Comparison of ENCODE assay signal across 17 cellular contexts in the genomic region with DNA sequence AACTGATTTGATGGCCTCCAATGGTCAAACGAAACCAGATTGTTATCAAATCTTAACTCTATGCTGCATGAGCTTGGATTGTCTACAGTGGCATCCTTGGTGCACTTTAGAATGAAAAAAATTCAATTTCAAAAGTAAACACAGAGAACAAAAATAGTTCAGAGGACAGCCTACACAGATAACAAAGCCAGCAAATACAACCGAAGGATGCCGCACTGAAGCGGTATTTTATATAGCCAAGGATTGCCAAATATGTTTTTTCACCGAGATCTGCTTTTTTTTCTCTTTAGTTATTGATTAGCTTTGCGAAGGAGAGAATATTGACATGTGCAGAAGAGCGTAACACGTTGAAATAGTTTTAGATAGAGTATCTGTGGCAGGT.
A peak's percentile ranks its signal among the peaks of the same experiment; 100 is the strongest.
DNase-seq lines count a peak whose midpoint lies in the region; FAIRE-seq and TF ChIP-seq lines count a peak whose summit lies in the region.
"Had no signal": no experiment of that assay in that cellular context is flagged by ENCODE, and none has a peak within 500 bp of the region (broad histone marks: within the 10 kb centered on the region; RNA-seq: fewer than 3 reads in every experiment).

No MANE protein-coding gene starts in this region.

- WGBS in mammary epithelial cell (ENCODE audit: low coverage, missing lambda C conversion rate), result 99% methylated on average over 7 of the region's 8 CpGs

- in situ Hi-C loops in mammary epithelial cell (cut with MboI; ENCODE audit: low sequenced_read_pairs in 2 of 2), result no loop called here

- H3K4me3 ChIP-seq in mammary epithelial cell (replicated peaks in 1 of 3; ENCODE audit: insufficient read depth in 1 of 3, low read depth in 2 of 3, low read length in 3 of 3), result no peak overlapping the region
- 0 out of 2 replicates have a peak overlapping the region, but pooled peaks have one; percentile 10 for H3K4me3 ChIP-seq in HUES6 (ENCODE audit: low read depth, low read length)
- H3K4me3 ChIP-seq in astrocyte (ENCODE audit: insufficient read depth, low read depth, low read length), result no peak overlapping the region
- H3K4me3 ChIP-seq in uterus, result no peak overlapping the region
- H3K4me3 ChIP-seq: GM23248 had no signal

- H3K27ac Mint-ChIP-seq in MCF 10A (ENCODE audit: low read depth, unreplicated experiment) (no peak overlapping the region), astrocyte (ENCODE audit: unreplicated experiment) (no peak overlapping the region)
- H3K27ac Mint-ChIP-seq: CD14-positive monocyte; CD8-positive, alpha-beta T cell had no signal

- H3K4me2 ChIP-seq in mammary epithelial cell (ENCODE audit: insufficient read depth, low read depth, low read length) (no peak overlapping the region), astrocyte (ENCODE audit: low read length) (peak overlapping the region; percentile 59)

- CTCF ChIA-PET in mammary epithelial cell (lab: Charles Lee; ENCODE audit: low non-redundant PET), result interaction anchor here (0.6 kb wide), 1 partner anchor 162 kb away, joined by 3 read pairs; no protein-coding TSS in a partner anchor
- CTCF ChIA-PET in MCF 10A (lab: Yijun Ruan, JAX), result interaction anchor here (0.9 to 8.2 kb wide), 4 partner anchors 10 to 297 kb away, joined by 3 to 77 read pairs (median 4); no protein-coding TSS in a partner anchor

- dilution Hi-C loops in mammary epithelial cell (cut with HindIII; ENCODE audit: low sequenced_read_pairs), result loop anchor here (25.0 kb wide), 1 partner anchor 287 kb away; the partner anchor contains the start of gene DES

- no peak for FAIRE-seq in astrocyte (lab: Jason Lieb, UNC)
- FAIRE-seq: D721Med, G401.6, GM12891 had no signal

- H3K27me3 Mint-ChIP-seq in MCF 10A (ENCODE audit: insufficient read depth, unreplicated experiment) (no peaks in the 10 kb centered on the region), astrocyte (ENCODE audit: low read depth, unreplicated experiment) (peaks cover 6% of the 10 kb centered on the region)

- DNase-seq in mammary epithelial cell, result no peak
- no peak for DNase-seq in MCF 10A (ENCODE audit: unreplicated experiment)
- no peak for DNase-seq in astrocyte (ENCODE audit: low read depth)
- no peak for DNase-seq in A172 (ENCODE audit: low spot score)
- no peak for DNase-seq in uterus
- no peak for DNase-seq in Kasumi-1 (lab: John Stamatoyannopoulos, UW)
- DNase-seq: 8988T; ACHN; CD8-positive, alpha-beta T cell; EL; GM23248; H7 had no signal

- no peak for TF ChIP-seq POLR2A in uterus (IDR thresholded peaks at IDR 0.05)

- no peak overlapping the region for H3K9ac ChIP-seq in mammary epithelial cell (ENCODE audit: insufficient read depth, low read length)
- H3K9ac ChIP-seq in HUES6 (ENCODE audit: low read length), result no peak overlapping the region
- H3K9ac ChIP-seq in astrocyte (ENCODE audit: low read length), result no peak overlapping the region
- H3K9ac ChIP-seq: GM23248 had no signal

- H3K27me3 ChIP-seq in mammary epithelial cell (ENCODE audit: insufficient read depth, low read length) (no peaks in the 10 kb centered on the region), HUES6 (ENCODE audit: control insufficient read depth, insufficient read depth, low read length) (no peaks in the 10 kb centered on the region), astrocyte (ENCODE audit: insufficient read depth, low read length) (no peaks in the 10 kb centered on the region), uterus (no peaks in the 10 kb centered on the region)

- H3K4me1 ChIP-seq in mammary epithelial cell (ENCODE audit: insufficient read depth, low read length), result peaks cover 38% of the 10 kb centered on the region
- H3K4me1 ChIP-seq in HUES6 (ENCODE audit: control insufficient read depth, insufficient read depth, low read length), result peaks cover 45% of the 10 kb centered on the region
- H3K4me1 ChIP-seq in astrocyte (ENCODE audit: insufficient read depth, low read length), result peaks cover 14% of the 10 kb centered on the region
- no peaks in the 10 kb centered on the region for H3K4me1 ChIP-seq in uterus

- H3K79me2 ChIP-seq in mammary epithelial cell (ENCODE audit: insufficient read depth, low read length) (no peaks in the 10 kb centered on the region), astrocyte (ENCODE audit: insufficient read depth, low read length) (no peaks in the 10 kb centered on the region)

- H3K4me1 Mint-ChIP-seq in MCF 10A (ENCODE audit: insufficient read depth, unreplicated experiment) (peaks cover 20% of the 10 kb centered on the region), astrocyte (ENCODE audit: low read depth, unreplicated experiment) (peaks cover 5% of the 10 kb centered on the region)
- H3K4me1 Mint-ChIP-seq: CD14-positive monocyte had no signal

- intact Hi-C loops in mammary epithelial cell (cut with micrococcal nuclease) (loop anchor here (10.0 kb wide), 1 partner anchor 265 kb away; the partner anchor contains the start of gene SPEG), MCF 10A (cut with micrococcal nuclease) (no loop called here), uterus (cut with DNase I; ENCODE audit: low total_unique reads) (no loop called here)

- peak overlapping the region; percentile 35 for H2AFZ ChIP-seq in mammary epithelial cell (ENCODE audit: low read depth, low read length)
- H2AFZ ChIP-seq in astrocyte (ENCODE audit: low read depth, low read length), result peak overlapping the region; percentile 0
- H2AFZ ChIP-seq: GM23248 had no signal

- H3K27ac ChIP-seq in mammary epithelial cell (ENCODE audit: insufficient read depth, low read depth, low read length) (no peak overlapping the region), HUES6 (ENCODE audit: low read depth, low read length) (0 out of 2 replicates have a peak overlapping the region, but pooled peaks have one; percentile 10), astrocyte (ENCODE audit: low read depth, low read length) (no peak overlapping the region), uterus (no peak overlapping the region)
- H3K27ac ChIP-seq: GM23248 had no signal

- BruUV-seq in mammary epithelial cell (replicated peaks; lab: Mats Ljungman, UMichigan), result no TSS peak
- no TSS peak for BruUV-seq in MCF 10A (replicated peaks; lab: Mats Ljungman, UMichigan)

- H4K20me1 ChIP-seq in mammary epithelial cell (ENCODE audit: insufficient read depth, low read length) (no peaks in the 10 kb centered on the region), astrocyte (ENCODE audit: insufficient read depth, low read length) (no peaks in the 10 kb centered on the region)

- H3K36me3 ChIP-seq in mammary epithelial cell (ENCODE audit: insufficient read depth, low read length) (no peaks in the 10 kb centered on the region), HUES6 (ENCODE audit: control insufficient read depth, insufficient read depth, low read length) (no peaks in the 10 kb centered on the region), astrocyte (ENCODE audit: insufficient read depth, low read length) (no peaks in the 10 kb centered on the region), uterus (no peaks in the 10 kb centered on the region)

- H3K9me3 ChIP-seq in mammary epithelial cell (replicated peaks; ENCODE audit: insufficient read depth, low read length) (no peaks in the 10 kb centered on the region), HUES6 (ENCODE audit: control insufficient read depth, insufficient read depth, low read depth, low read length) (peaks cover 3% of the 10 kb centered on the region; the same call in 1 of the 2 replicates), astrocyte (ENCODE audit: insufficient read depth, low read depth, low read length) (no peaks in the 10 kb centered on the region), uterus (no peaks in the 10 kb centered on the region)

- no peaks in the 10 kb centered on the region for H3K9me3 Mint-ChIP-seq in MCF 10A (ENCODE audit: unreplicated experiment)
- H3K9me3 Mint-ChIP-seq in astrocyte (ENCODE audit: unreplicated experiment), result no peaks in the 10 kb centered on the region
- H3K9me3 Mint-ChIP-seq: CD14-positive monocyte; CD8-positive, alpha-beta T cell had no signal

- H3K4me3 Mint-ChIP-seq in MCF 10A (ENCODE audit: unreplicated experiment), result no peak overlapping the region
- no peak overlapping the region for H3K4me3 Mint-ChIP-seq in astrocyte (ENCODE audit: unreplicated experiment)
- H3K4me3 Mint-ChIP-seq: CD14-positive monocyte; CD8-positive, alpha-beta T cell had no signal

- POLR2A ChIA-PET in MCF 10A (lab: Yijun Ruan, JAX), result interaction anchor here (0.6 to 2.0 kb wide), 4 partner anchors 9 to 335 kb away, joined by 3 to 15 read pairs (median 6); no protein-coding TSS in a partner anchor

- H3K36me3 Mint-ChIP-seq in MCF 10A (ENCODE audit: insufficient read depth, unreplicated experiment), result no peaks in the 10 kb centered on the region
- no peaks in the 10 kb centered on the region for H3K36me3 Mint-ChIP-seq in astrocyte (ENCODE audit: low read depth, unreplicated experiment)
- H3K36me3 Mint-ChIP-seq: CD14-positive monocyte; CD8-positive, alpha-beta T cell had no signal

- TF ChIP-seq CTCF in mammary epithelial cell (conservative IDR thresholded peaks at IDR 0.05 in 1 of 2, IDR thresholded peaks at IDR 0.05 in 1 of 2; ENCODE audit: extremely low read depth in 1 of 2, insufficient read depth in 1 of 2, low read depth in 1 of 2, low read length in 2 of 2) (no peak), MCF 10A (IDR thresholded peaks at IDR 0.05; ENCODE audit: unreplicated experiment) (no peak), astrocyte (IDR thresholded peaks at IDR 0.05; ENCODE audit: insufficient read depth, low read depth, low read length) (no peak), uterus (IDR thresholded peaks at IDR 0.05) (no peak)
